Comparison of ENCODE assay signal across 14 cellular contexts in genomic region chr16:8966781-8967436, GRCh38. TPM values are rescaled to one million over a fixed set of nuclear protein-coding genes. Genes with fewer than 3 reads are reported as not detected.
DNase-seq lines count a peak whose midpoint lies in the region; ATAC-seq and TF ChIP-seq lines count a peak whose summit lies in the region.
"Had no signal": no experiment of that assay in that cellular context is flagged by ENCODE, and none has a peak within 500 bp of the region (broad histone marks: within the 10 kb centered on the region; RNA-seq: fewer than 3 reads in every experiment).

No MANE protein-coding gene starts in this region.

- no peak overlapping the region; the same call in 1 of the 2 replicates for H2AFZ ChIP-seq in GM23338
- H2AFZ ChIP-seq in parathyroid adenoma = peak overlapping the region; percentile 65

- H3K27me3 ChIP-seq in GM23338 (ENCODE audit: insufficient read depth) (peaks cover 19% of the 10 kb centered on the region), NT2/D1 (ENCODE audit: insufficient read depth, insufficient read length) (peaks cover 12% of the 10 kb centered on the region), parathyroid adenoma (ENCODE audit: control insufficient read depth, insufficient read depth, low read length) (no peaks in the 10 kb centered on the region)
- H3K27me3 ChIP-seq: tibial artery had no signal

- H3K9me3 ChIP-seq in NT2/D1 (ENCODE audit: insufficient read depth, low read length) (no peaks in the 10 kb centered on the region), parathyroid adenoma (ENCODE audit: control insufficient read depth, low read length) (no peaks in the 10 kb centered on the region)
- H3K9me3 ChIP-seq: tibial artery had no signal

- DNase-seq in GM23338 (ENCODE audit: low spot score) = no peak
- DNase-seq in NT2/D1 (ENCODE audit: low read depth, low spot score) = no peak
- DNase-seq in erythroblast (lab: John Stamatoyannopoulos, UW) = peak; percentile 87 to 90
- no peak for DNase-seq in stimulated activated naive CD4-positive, alpha-beta T cell (lab: John Stamatoyannopoulos, UW)
- DNase-seq in activated CD4-positive, alpha-beta T cell treated with anti-CD3 and anti-CD28 coated beads, Interleukin-2, amount 10 ng/mL, durations not matched to agents 24 days and 14 days = no peak
- DNase-seq: activated naive CD4-positive, alpha-beta T cell; NCI-H1930; NCI-H748 treated with DMSO at 0.1 percent for 48 hours; SHP77 treated with DMSO at 0.1 percent for 48 hours; stimulated activated CD4-positive, alpha-beta T cell treated with anti-CD3 and anti-CD28 coated beads, Interleukin-1b, Interleukin-23, amount 100 ng/mL, for 48 hours had no signal

- peaks cover 21% of the 10 kb centered on the region for H3F3A ChIP-seq in GM23338 (replicated peaks; ENCODE audit: low read depth)

- no peaks in the 10 kb centered on the region for H3K9me2 ChIP-seq in GM23338 (ENCODE audit: insufficient read depth)

- peak; percentile 59 for TF ChIP-seq POLR2A in erythroblast (IDR thresholded peaks at IDR 0.05; ENCODE audit: low read length)

- H3K4me2 ChIP-seq in GM23338 (peak overlapping the region; percentile 60), parathyroid adenoma (ENCODE audit: low read length) (peak overlapping the region; percentile 1)

- H3K36me3 Mint-ChIP-seq in GM23338 (ENCODE audit: low read depth) = peaks cover 6% of the 10 kb centered on the region; the same call in 2 of the 3 replicates
- H3K36me3 Mint-ChIP-seq in activated CD4-positive, alpha-beta T cell treated with anti-CD3 and anti-CD28 coated beads, Interleukin-2, amount 10 ng/mL, durations not matched to agents 24 days and 14 days (ENCODE audit: low read depth) = peaks cover 6% of the 10 kb centered on the region

- peaks cover 10% of the 10 kb centered on the region for H3K79me2 ChIP-seq in GM23338 (replicated peaks; ENCODE audit: insufficient read depth)
- H3K79me2 ChIP-seq in parathyroid adenoma = peaks cover 9% of the 10 kb centered on the region

- H3K36me3 ChIP-seq in GM23338 (ENCODE audit: insufficient read depth) (no peaks in the 10 kb centered on the region), NT2/D1 (ENCODE audit: insufficient read depth, insufficient read length, low read length) (no peaks in the 10 kb centered on the region), parathyroid adenoma (ENCODE audit: control insufficient read depth, insufficient read depth, low read length) (no peaks in the 10 kb centered on the region)
- H3K36me3 ChIP-seq: tibial artery had no signal

- H3K4me1 Mint-ChIP-seq in GM23338 = peaks cover 30% of the 10 kb centered on the region
- peaks cover 8% of the 10 kb centered on the region for H3K4me1 Mint-ChIP-seq in activated CD4-positive, alpha-beta T cell treated with anti-CD3 and anti-CD28 coated beads, Interleukin-2, amount 10 ng/mL, durations not matched to agents 24 days and 14 days

- peak overlapping the region; percentile 90 for H3K27ac Mint-ChIP-seq in GM23338
- no peak overlapping the region for H3K27ac Mint-ChIP-seq in activated CD4-positive, alpha-beta T cell treated with anti-CD3 and anti-CD28 coated beads, Interleukin-2, amount 10 ng/mL, durations not matched to agents 24 days and 14 days

- H3K27ac ChIP-seq in GM23338 (ENCODE audit: low read depth) (peak overlapping the region; percentile 29), parathyroid adenoma (peak overlapping the region; percentile 61)
- H3K27ac ChIP-seq: tibial artery had no signal

- peaks cover 36% of the 10 kb centered on the region for H3K4me1 ChIP-seq in GM23338 (ENCODE audit: insufficient read depth)
- H3K4me1 ChIP-seq in NT2/D1 (ENCODE audit: insufficient read depth, insufficient read length) = peaks cover 7% of the 10 kb centered on the region
- H3K4me1 ChIP-seq in parathyroid adenoma = peaks cover 17% of the 10 kb centered on the region

- peaks cover 5% of the 10 kb centered on the region; the same call in 2 of the 3 replicates for H3K9me3 Mint-ChIP-seq in GM23338
- no peaks in the 10 kb centered on the region for H3K9me3 Mint-ChIP-seq in activated CD4-positive, alpha-beta T cell treated with anti-CD3 and anti-CD28 coated beads, Interleukin-2, amount 10 ng/mL, durations not matched to agents 24 days and 14 days

- intact Hi-C loops in activated CD4-positive, alpha-beta T cell treated with anti-CD3 and anti-CD28 coated beads, Interleukin-2, amount 10 ng/mL, durations not matched to agents 24 days and 14 days (cut with micrococcal nuclease) = no loop called here

- H3K4me3 ChIP-seq in GM23338 (peak overlapping the region; percentile 26; the same call in 1 of the 2 replicates), NT2/D1 (ENCODE audit: insufficient read length, low read depth) (no peak overlapping the region), parathyroid adenoma (ENCODE audit: low read depth, low read length) (no peak overlapping the region)
- H3K4me3 ChIP-seq: tibial artery had no signal

- no peaks in the 10 kb centered on the region for H4K20me1 ChIP-seq in GM23338 (replicated peaks; ENCODE audit: insufficient read depth)

- H3K27me3 Mint-ChIP-seq in GM23338 (ENCODE audit: insufficient read depth, low read depth, poor library complexity) = peaks cover 26% of the 10 kb centered on the region
- H3K27me3 Mint-ChIP-seq in activated CD4-positive, alpha-beta T cell treated with anti-CD3 and anti-CD28 coated beads, Interleukin-2, amount 10 ng/mL, durations not matched to agents 24 days and 14 days = peaks cover 5% of the 10 kb centered on the region

- peak overlapping the region; percentile 46 for H3K9ac ChIP-seq in NT2/D1 (ENCODE audit: insufficient read length, low read depth)
- no peak overlapping the region for H3K9ac ChIP-seq in parathyroid adenoma

- peak overlapping the region; percentile 44; the same call in 2 of the 3 replicates for H3K4me3 Mint-ChIP-seq in GM23338
- no peak overlapping the region for H3K4me3 Mint-ChIP-seq in activated CD4-positive, alpha-beta T cell treated with anti-CD3 and anti-CD28 coated beads, Interleukin-2, amount 10 ng/mL, durations not matched to agents 24 days and 14 days

- peak; percentile 11 for ATAC-seq in GM23338
- no peak for ATAC-seq in HG03457 (IDR thresholded peaks at IDR 0.05; ENCODE audit: unreplicated experiment)
- no peak for ATAC-seq in HG03196 (IDR thresholded peaks at IDR 0.05; ENCODE audit: unreplicated experiment)

- TF ChIP-seq CTCF in GM23338 (conservative IDR thresholded peaks at IDR 0.05; ENCODE audit: low read depth in 2 of 2) (no peak), parathyroid adenoma (IDR thresholded peaks at IDR 0.05) (no peak)

TF ChIP-seq in GM23338, 12 proteins besides CTCF, POLR2A, EP300 and RAD21 (continues in another document):
- TF ChIP-seq CREB1 (CRISPR knock-in tag; IDR thresholded peaks at IDR 0.05; ENCODE audit: low read depth) (no peak), POLR2AphosphoS5 (IDR thresholded peaks at IDR 0.05; ENCODE audit: low read depth) (no peak), REST (IDR thresholded peaks at IDR 0.05; ENCODE audit: unreplicated experiment) (no peak), STAT1 (IDR thresholded peaks at IDR 0.05; ENCODE audit: unreplicated experiment) (no peak), ZNF114 (CRISPR knock-in tag; IDR thresholded peaks at IDR 0.05) (no peak), EZH2 (IDR thresholded peaks at IDR 0.05; ENCODE audit: low read depth, unreplicated experiment) (no peak), JUNB (IDR thresholded peaks at IDR 0.05; ENCODE audit: unreplicated experiment) (no peak), EZH2phosphoT487 (IDR thresholded peaks at IDR 0.05; ENCODE audit: unreplicated experiment) (no peak), ZNF331 (CRISPR knock-in tag; IDR thresholded peaks at IDR 0.05; ENCODE audit: low read depth) (no peak), ETS1 (IDR thresholded peaks at IDR 0.05) (no peak), NANOG (IDR thresholded peaks at IDR 0.05; ENCODE audit: borderline replicate concordance) (no peak)

RNA-seq across cellular contexts. Expression of gene USP7, which starts 3.2 kb away (rescaled TPM):
- 130 and 169 TPM in 2 replicates for total RNA-seq in GM23338 (2014; rRNA removed; shearing (Covaris generic))
- 39.9 and 42.3 TPM in 2 replicates for polyA plus RNA-seq in GM23338 (2016; fragmentation: Nextera tagmentation; extraction: Ambion mirVana)
- total RNA-seq in activated CD4-positive, alpha-beta T cell treated with anti-CD3 and anti-CD28 coated beads, Interleukin-2, amount 10 ng/mL, durations not matched to agents 24 days and 14 days = 180 and 186 TPM in 2 replicates

Comparison
In these comparisons a context has a peak if more than half of its experiments do, and no peak if none do; other contexts are left out.
1. DNase-seq: peak in erythroblast (2 of 2); none in GM23338 (single experiment), NT2/D1 (single experiment), stimulated activated naive CD4-positive, alpha-beta T cell (0 of 6) and activated CD4-positive, alpha-beta T cell treated with anti-CD3 and anti-CD28 coated beads, Interleukin-2, amount 10 ng/mL, durations not matched to agents 24 days and 14 days (single experiment).